8 cellular contexts compared by ENCODE assay signal in genomic region chr9:124202447-124202971, GRCh38. TPM values are rescaled to one million over a fixed set of nuclear protein-coding genes. Genes with fewer than 3 reads are reported as not detected.
DNase-seq lines count a peak whose midpoint lies in the region; ATAC-seq and TF ChIP-seq lines count a peak whose summit lies in the region.

No MANE protein-coding gene starts in this region.

- peak; percentile 19 for TF ChIP-seq POLR2A in GM19193 (IDR thresholded peaks at IDR 0.05; ENCODE audit: extremely low read depth, insufficient read depth, insufficient read length)

- ATAC-seq in HG03135 (IDR thresholded peaks at IDR 0.05; ENCODE audit: unreplicated experiment) (peak; percentile 79), sciatic nerve (peak; percentile 86)

- intact Hi-C loops in sciatic nerve (cut with DNase I) = no loop called here

- DNase-seq in T-helper 1 cell (peak in 3 of 5 donors; percentile 8 to 92 (median 10)), anterior cingulate cortex (lab: John Stamatoyannopoulos, UW) (peak in 32 of 58 donors; percentile 5 to 60 (median 32)), sciatic nerve (ENCODE audit: low spot score) (no peak), NCI-H69 (lab: John Stamatoyannopoulos, UW) (no peak), NCI-H2171 (lab: John Stamatoyannopoulos, UW) (no peak), NCI-H524 treated with DMSO at 0.1 percent for 48 hours (lab: John Stamatoyannopoulos, UW) (no peak)

RNA-seq across cellular contexts. Expression of gene NEK6, which starts 55.2 kb away (rescaled TPM):
- total RNA-seq in sciatic nerve = 103 TPM

Comparison
In these comparisons a context has a peak if more than half of its experiments do, and no peak if none do; other contexts are left out.
1. DNase-seq: peak in T-helper 1 cell (3 of 5) and anterior cingulate cortex (32 of 58); none in sciatic nerve (single experiment), NCI-H69 (single experiment), NCI-H2171 (single experiment) and NCI-H524 treated with DMSO at 0.1 percent for 48 hours (single experiment).